Comparison of ENCODE assay signal across 8 cellular contexts in the genomic region with DNA sequence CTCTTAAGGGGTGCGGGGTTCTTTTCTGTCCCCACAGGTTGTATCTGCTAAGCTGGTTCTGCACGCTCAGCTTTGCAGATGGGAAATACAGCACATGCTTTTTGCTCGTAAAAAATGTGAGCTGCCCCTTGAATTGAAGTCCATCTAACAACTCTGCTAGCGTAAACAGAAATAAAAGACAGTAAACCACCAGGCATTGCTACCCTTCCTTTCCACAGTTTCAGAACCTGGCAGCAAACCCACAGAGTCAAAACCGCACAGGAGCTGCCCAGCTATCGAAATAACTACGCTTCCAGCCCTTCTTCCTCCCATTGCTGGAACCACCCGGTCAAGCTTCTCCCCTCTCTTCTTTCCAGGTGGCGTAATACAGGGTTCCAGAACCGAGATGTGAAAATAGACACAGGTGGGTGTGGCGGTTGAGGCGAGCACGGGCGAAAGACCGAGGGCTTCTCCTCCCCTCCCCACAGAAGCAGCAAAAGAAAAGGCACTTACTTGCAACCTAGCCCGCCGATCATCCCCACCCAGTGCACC. TPM values are rescaled to one million over a fixed set of nuclear protein-coding genes. Genes with fewer than 3 reads are reported as not detected.
DNase-seq lines count a peak whose midpoint lies in the region; ATAC-seq and TF ChIP-seq lines count a peak whose summit lies in the region.

No MANE protein-coding gene starts in this region.

- peaks cover 18% of the 10 kb centered on the region for H3K4me1 Mint-ChIP-seq in Caco-2 (ENCODE audit: low read depth, unreplicated experiment)

- H3K27me3 ChIP-seq in Caco-2 (replicated peaks; ENCODE audit: control insufficient read depth, insufficient read depth, low read length): no peaks in the 10 kb centered on the region; the same call in 1 of the 2 replicates
- no peaks in the 10 kb centered on the region for H3K27me3 ChIP-seq in parathyroid adenoma (ENCODE audit: control insufficient read depth, insufficient read depth, low read length)

- H3K4me1 ChIP-seq in Caco-2: peaks cover 30% of the 10 kb centered on the region; the same call in 1 of the 2 replicates
- H3K4me1 ChIP-seq in parathyroid adenoma: no peaks in the 10 kb centered on the region

- H3K4me2 ChIP-seq in parathyroid adenoma (ENCODE audit: low read length): peak overlapping the region; percentile 72

- H3K36me3 ChIP-seq in Caco-2 (ENCODE audit: control insufficient read depth, insufficient read depth, low read length) (no peaks in the 10 kb centered on the region), parathyroid adenoma (ENCODE audit: control insufficient read depth, insufficient read depth, low read length) (no peaks in the 10 kb centered on the region)

- H3K9me3 ChIP-seq in Caco-2: no peaks in the 10 kb centered on the region
- no peaks in the 10 kb centered on the region for H3K9me3 ChIP-seq in parathyroid adenoma (ENCODE audit: control insufficient read depth, low read length)

- H3K9me3 Mint-ChIP-seq in Caco-2 (ENCODE audit: unreplicated experiment): no peaks in the 10 kb centered on the region

- BruUV-seq in Caco-2 (replicated peaks; lab: Mats Ljungman, UMichigan): TSS peak; percentile 77

- no peak for DNase-seq in Caco-2
- peak; percentile 90 for DNase-seq in RPMI8226
- peak; percentile 18 for DNase-seq in fibroblast of pulmonary artery (ENCODE audit: low read depth)
- DNase-seq in AML-193 (lab: John Stamatoyannopoulos, UW): no peak
- no peak for DNase-seq in central memory CD4-positive, alpha-beta T cell

- peak overlapping the region; percentile 5 for H3K27ac Mint-ChIP-seq in Caco-2 (ENCODE audit: unreplicated experiment)

- H3K27me3 Mint-ChIP-seq in Caco-2 (ENCODE audit: insufficient read depth, unreplicated experiment): no peaks in the 10 kb centered on the region

- ATAC-seq in GM21786 (IDR thresholded peaks at IDR 0.05; ENCODE audit: unreplicated experiment) (peak; percentile 17), HG03565 (IDR thresholded peaks at IDR 0.05; ENCODE audit: unreplicated experiment) (no peak)

- H3K36me3 Mint-ChIP-seq in Caco-2 (ENCODE audit: insufficient read depth, unreplicated experiment): no peaks in the 10 kb centered on the region

- H3K27ac ChIP-seq in parathyroid adenoma: no peak overlapping the region

- CTCF ChIA-PET in Caco-2 (lab: Charles Lee): interaction anchor here (1.0 to 2.1 kb wide), 4 partner anchors 10 to 44 kb away, joined by 3 to 7 read pairs (median 4); no protein-coding TSS in a partner anchor

- POLR2A ChIA-PET in Caco-2 (lab: Charles Lee): no interaction called here

- H3K79me2 ChIP-seq in parathyroid adenoma: no peaks in the 10 kb centered on the region

- H2AFZ ChIP-seq in parathyroid adenoma: peak overlapping the region; percentile 82

- intact Hi-C loops in Caco-2 (cut with micrococcal nuclease; ENCODE audit: unreplicated experiment): no loop called here

- H3K4me3 ChIP-seq in Caco-2 (ENCODE audit: low read depth, low read length) (peak overlapping the region; percentile 65), fibroblast of pulmonary artery (replicated peaks; ENCODE audit: low read depth, low read length) (peak overlapping the region; percentile 78), parathyroid adenoma (ENCODE audit: low read depth, low read length) (peak overlapping the region; percentile 53)

- no peak for TF ChIP-seq CTCF in Caco-2 (IDR thresholded peaks at IDR 0.05; ENCODE audit: insufficient read depth in 1 of 2, low read depth in 1 of 2, low read length in 1 of 2, severe bottlenecking in 1 of 2, unreplicated experiment in 1 of 2)
- no peak for TF ChIP-seq CTCF in fibroblast of pulmonary artery (IDR thresholded peaks at IDR 0.05; ENCODE audit: low read length, missing control alignments)
- TF ChIP-seq CTCF in parathyroid adenoma (IDR thresholded peaks at IDR 0.05): no peak

- no peak overlapping the region for H3K9ac ChIP-seq in parathyroid adenoma

- peak overlapping the region; percentile 78 for H3K4me3 Mint-ChIP-seq in Caco-2 (ENCODE audit: unreplicated experiment)

RNA-seq across cellular contexts. Expression of gene SCN9A, which starts 0.5 kb away (rescaled TPM):
- total RNA-seq in Caco-2 (2022): 14.3 and 18.5 TPM in 2 replicates

Comparison
In these comparisons a context has a peak if more than half of its experiments do, and no peak if none do; other contexts are left out.
1. DNase-seq: peak in RPMI8226 (single experiment) and fibroblast of pulmonary artery (single experiment); none in Caco-2 (0 of 2), AML-193 (0 of 2) and central memory CD4-positive, alpha-beta T cell (single experiment).
2. Peak in every context shown above with its lines, with median percentiles within 50 percentile points of each other: H3K4me3 ChIP-seq.